ENCODE assay signal across 21 cellular contexts in genomic region chr10:129926066-129927055, GRCh38. TPM values are rescaled to one million over a fixed set of nuclear protein-coding genes. Genes with fewer than 3 reads are reported as not detected.
DNase-seq lines count a peak whose midpoint lies in the region; ATAC-seq and TF ChIP-seq lines count a peak whose summit lies in the region.
"Had no signal": no experiment of that assay in that cellular context is flagged by ENCODE, and none has a peak within 500 bp of the region (broad histone marks: within the 10 kb centered on the region; RNA-seq: fewer than 3 reads in every experiment).

No MANE protein-coding gene starts in this region.

- peak; percentile 15 to 21 for ATAC-seq in natural killer cell treated with Interleukin-12 subunit alpha and Interleukin-12 subunit beta and Interleukin-15 and Interleukin-18, amount 100 ng/mL, for 72 hours
- ATAC-seq in natural killer cell = no peak
- ATAC-seq in upper lobe of left lung (ENCODE audit: low FRiP score in 2 of 2) = peak in 1 of 2 donors; percentile 17
- ATAC-seq: GM23338, HCT116, HepG2 had no signal

- H2BK5ac ChIP-seq in trophoblast cell (ENCODE audit: low read depth, low read length, poor library complexity) = no peak overlapping the region

- H3K27ac Mint-ChIP-seq in natural killer cell treated with Interleukin-12 subunit alpha and Interleukin-12 subunit beta and Interleukin-15 and Interleukin-18, amount 100 ng/mL, for 72 hours = no peak overlapping the region
- no peak overlapping the region for H3K27ac Mint-ChIP-seq in natural killer cell
- H3K27ac Mint-ChIP-seq in glutamatergic neuron (ENCODE audit: unreplicated experiment) = peak overlapping the region; percentile 36
- H3K27ac Mint-ChIP-seq: CD4-positive, CD25-positive, alpha-beta regulatory T cell; GM23338 had no signal

- no peaks in the 10 kb centered on the region for H3K9me2 ChIP-seq in hepatocyte (replicated peaks; ENCODE audit: insufficient read depth)

- H3K18ac ChIP-seq in trophoblast cell (ENCODE audit: low read length) = no peak overlapping the region

- no peaks in the 10 kb centered on the region for H3K27me3 ChIP-seq in trophoblast cell (ENCODE audit: insufficient read depth, low read length)
- H3K27me3 ChIP-seq in upper lobe of left lung = no peaks in the 10 kb centered on the region
- H3K27me3 ChIP-seq in hepatocyte = no peaks in the 10 kb centered on the region
- H3K27me3 ChIP-seq: BE2C had no signal

- H3K4me2 ChIP-seq in trophoblast cell (ENCODE audit: low read length) (no peak overlapping the region), hepatocyte (no peak overlapping the region)
- H3K4me2 ChIP-seq: GM23338 had no signal

- intact Hi-C loops in natural killer cell (cut with micrococcal nuclease) = no loop called here

- H2AK5ac ChIP-seq in trophoblast cell (ENCODE audit: low read length) = no peak overlapping the region

- H3K79me2 ChIP-seq in trophoblast cell (ENCODE audit: control insufficient read depth, insufficient read depth, low read length, poor library complexity) = no peaks in the 10 kb centered on the region
- no peaks in the 10 kb centered on the region for H3K79me2 ChIP-seq in hepatocyte

- peak; percentile 58 for DNase-seq in natural killer cell treated with Interleukin-12 subunit alpha and Interleukin-12 subunit beta and Interleukin-15 and Interleukin-18, amount 100 ng/mL, for 72 hours (ENCODE audit: low spot score)
- DNase-seq in natural killer cell (no peak), glutamatergic neuron (no peak), trophoblast cell (no peak), upper lobe of left lung (peak; percentile 18 to 48), hepatic stellate cell (ENCODE audit: low spot score) (no peak), hepatocyte (ENCODE audit: low spot score) (no peak), medulla oblongata (ENCODE audit: extremely low spot score) (no peak)
- DNase-seq: ACHN; BE2C; C1 segment of cervical spinal cord; Caco-2; CD4-positive, CD25-positive, alpha-beta regulatory T cell; CD8-positive, alpha-beta memory T cell; DMS153; DMS79; GDM1; H7 had no signal

- no peak overlapping the region for H4K8ac ChIP-seq in trophoblast cell (ENCODE audit: low read depth, low read length)

- H4K91ac ChIP-seq in trophoblast cell (ENCODE audit: low read depth, low read length) = no peak overlapping the region

- H2BK12ac ChIP-seq in trophoblast cell (ENCODE audit: low read length) = no peak overlapping the region

- TF ChIP-seq CTCF in natural killer cell (IDR thresholded peaks at IDR 0.05) (no peak), glutamatergic neuron (IDR thresholded peaks at IDR 0.05; ENCODE audit: partially characterized antibody, unreplicated experiment) (no peak), upper lobe of left lung (IDR thresholded peaks at IDR 0.05) (no peak), hepatocyte (IDR thresholded peaks at IDR 0.05; ENCODE audit: poor library complexity) (no peak)

- H2BK120ac ChIP-seq in trophoblast cell (ENCODE audit: insufficient read depth, low read length, poor library complexity) = no peak overlapping the region

- H3K4me1 Mint-ChIP-seq in natural killer cell treated with Interleukin-12 subunit alpha and Interleukin-12 subunit beta and Interleukin-15 and Interleukin-18, amount 100 ng/mL, for 72 hours (ENCODE audit: low read depth in 2 of 2) = no peaks in the 10 kb centered on the region
- H3K4me1 Mint-ChIP-seq in natural killer cell (no peaks in the 10 kb centered on the region), glutamatergic neuron (ENCODE audit: low read depth, unreplicated experiment) (peaks cover 53% of the 10 kb centered on the region)
- H3K4me1 Mint-ChIP-seq: CD4-positive, CD25-positive, alpha-beta regulatory T cell; CD8-positive, alpha-beta memory T cell had no signal

- no peaks in the 10 kb centered on the region for H3K79me1 ChIP-seq in trophoblast cell (ENCODE audit: low read length)

- H3K27me3 Mint-ChIP-seq in natural killer cell treated with Interleukin-12 subunit alpha and Interleukin-12 subunit beta and Interleukin-15 and Interleukin-18, amount 100 ng/mL, for 72 hours = no peaks in the 10 kb centered on the region
- H3K27me3 Mint-ChIP-seq in natural killer cell (ENCODE audit: low read depth in 2 of 2) (no peaks in the 10 kb centered on the region), glutamatergic neuron (ENCODE audit: unreplicated experiment) (peaks cover 29% of the 10 kb centered on the region)
- H3K27me3 Mint-ChIP-seq: CD8-positive, alpha-beta memory T cell had no signal

- H3K14ac ChIP-seq in trophoblast cell (ENCODE audit: low read length) = no peak overlapping the region

- no peak overlapping the region for H3K9ac ChIP-seq in trophoblast cell (ENCODE audit: low read length)

- no peak overlapping the region for H3K4me3 Mint-ChIP-seq in natural killer cell treated with Interleukin-12 subunit alpha and Interleukin-12 subunit beta and Interleukin-15 and Interleukin-18, amount 100 ng/mL, for 72 hours
- H3K4me3 Mint-ChIP-seq in natural killer cell (no peak overlapping the region), glutamatergic neuron (ENCODE audit: unreplicated experiment) (peak overlapping the region; percentile 25)
- H3K4me3 Mint-ChIP-seq: CD4-positive, CD25-positive, alpha-beta regulatory T cell; CD8-positive, alpha-beta memory T cell; GM23338 had no signal

- H2AFZ ChIP-seq in trophoblast cell (ENCODE audit: insufficient read depth, low read length, poor library complexity) (no peak overlapping the region), hepatocyte (no peak overlapping the region)
- H2AFZ ChIP-seq: GM23338 had no signal

- H4K12ac ChIP-seq in trophoblast cell (ENCODE audit: low read depth, low read length) = peak overlapping the region; percentile 31

- H3K9me3 Mint-ChIP-seq in natural killer cell treated with Interleukin-12 subunit alpha and Interleukin-12 subunit beta and Interleukin-15 and Interleukin-18, amount 100 ng/mL, for 72 hours = no peaks in the 10 kb centered on the region
- H3K9me3 Mint-ChIP-seq in natural killer cell (no peaks in the 10 kb centered on the region), glutamatergic neuron (ENCODE audit: unreplicated experiment) (peaks cover 48% of the 10 kb centered on the region)
- H3K9me3 Mint-ChIP-seq: CD8-positive, alpha-beta memory T cell; GM23338 had no signal

- H3K27ac ChIP-seq in trophoblast cell (ENCODE audit: low read depth, low read length) (no peak overlapping the region), upper lobe of left lung (no peak overlapping the region), hepatocyte (no peak overlapping the region)

- no peaks in the 10 kb centered on the region for H3K9me3 ChIP-seq in trophoblast cell (ENCODE audit: insufficient read depth, low read depth, low read length)
- no peaks in the 10 kb centered on the region for H3K9me3 ChIP-seq in upper lobe of left lung
- H3K9me3 ChIP-seq in hepatocyte (ENCODE audit: low read depth) = no peaks in the 10 kb centered on the region
- H3K9me3 ChIP-seq: BE2C, Caco-2 had no signal

- H3K23ac ChIP-seq in trophoblast cell (ENCODE audit: low read length) = no peak overlapping the region

- H3K4ac ChIP-seq in trophoblast cell (ENCODE audit: low read depth, low read length) = no peak overlapping the region

- no CpG with 5 or more reads among the region's 29 CpGs for WGBS in trophoblast cell (ENCODE audit: extremely low coverage, insufficient coverage, insufficient read length)
- 74 to 80% methylated on average over 26 of the region's 29 CpGs for WGBS in upper lobe of left lung, 2 donors
- 80% methylated on average over 29 of the region's 29 CpGs for WGBS in hepatocyte (ENCODE audit: low lambda C conversion rate, missing lambda C conversion rate)

- TF ChIP-seq EP300 in upper lobe of left lung (IDR thresholded peaks at IDR 0.05) = no peak

- H4K20me1 ChIP-seq in hepatocyte (ENCODE audit: insufficient read depth, poor library complexity, severe bottlenecking) = no peaks in the 10 kb centered on the region

- H3K36me3 Mint-ChIP-seq in natural killer cell treated with Interleukin-12 subunit alpha and Interleukin-12 subunit beta and Interleukin-15 and Interleukin-18, amount 100 ng/mL, for 72 hours = no peaks in the 10 kb centered on the region
- H3K36me3 Mint-ChIP-seq in natural killer cell (no peaks in the 10 kb centered on the region), glutamatergic neuron (ENCODE audit: unreplicated experiment) (no peaks in the 10 kb centered on the region)
- H3K36me3 Mint-ChIP-seq: CD4-positive, CD25-positive, alpha-beta regulatory T cell; CD8-positive, alpha-beta memory T cell had no signal

- H3K4me3 ChIP-seq in trophoblast cell (ENCODE audit: low read depth, low read length) (no peak overlapping the region), upper lobe of left lung (no peak overlapping the region), hepatocyte (no peak overlapping the region)
- H3K4me3 ChIP-seq: GM23338 had no signal

- no peak for TF ChIP-seq POLR2A in upper lobe of left lung (IDR thresholded peaks at IDR 0.05)

- no peaks in the 10 kb centered on the region for H3K36me3 ChIP-seq in trophoblast cell (ENCODE audit: control insufficient read depth in 1 of 2, insufficient read depth in 2 of 2, low read length in 2 of 2)
- H3K36me3 ChIP-seq in upper lobe of left lung = no peaks in the 10 kb centered on the region
- H3K36me3 ChIP-seq in hepatocyte (replicated peaks; ENCODE audit: insufficient read depth, low read depth) = no peaks in the 10 kb centered on the region
- H3K36me3 ChIP-seq: BE2C had no signal

- no peaks in the 10 kb centered on the region for H3K4me1 ChIP-seq in trophoblast cell (ENCODE audit: control insufficient read depth in 1 of 2, insufficient read depth in 2 of 2, low read length in 2 of 2)
- no peaks in the 10 kb centered on the region for H3K4me1 ChIP-seq in upper lobe of left lung
- H3K4me1 ChIP-seq in hepatocyte (ENCODE audit: insufficient read depth) = no peaks in the 10 kb centered on the region
- H3K4me1 ChIP-seq: BE2C, Caco-2 had no signal

RNA-seq across cellular contexts. Expression of gene EBF3, which starts 37.7 kb away (rescaled TPM):
- not detected for total RNA-seq in natural killer cell treated with Interleukin-12 subunit alpha and Interleukin-12 subunit beta and Interleukin-15 and Interleukin-18, amount 100 ng/mL, for 72 hours
- total RNA-seq in natural killer cell (not detected), glutamatergic neuron (ENCODE audit: unreplicated experiment) (544 TPM), upper lobe of left lung (under 1 TPM in 2 of 6 donors, not detected in 4; 0.06 to 0.51 TPM), hepatocyte (0.40 and 0.77 TPM in 2 replicates)
- polyA plus RNA-seq in trophoblast cell (2013) = 0.85 and 0.88 TPM in 2 replicates
- polyA plus RNA-seq in hepatocyte = 0.15 and 0.22 TPM in 2 replicates
- total RNA-seq: CD4-positive, CD25-positive, alpha-beta regulatory T cell; CD8-positive, alpha-beta memory T cell; HepG2 had no signal
- polyA plus RNA-seq: CD4-positive, CD25-positive, alpha-beta regulatory T cell; CD8-positive, alpha-beta memory T cell; HepG2 had no signal

Comparison
In these comparisons a context has a peak if more than half of its experiments do, and no peak if none do; other contexts are left out.
1. ATAC-seq: peak in natural killer cell treated with Interleukin-12 subunit alpha and Interleukin-12 subunit beta and Interleukin-15 and Interleukin-18, amount 100 ng/mL, for 72 hours (2 of 2); none in natural killer cell (0 of 3).
2. DNase-seq: peak in natural killer cell treated with Interleukin-12 subunit alpha and Interleukin-12 subunit beta and Interleukin-15 and Interleukin-18, amount 100 ng/mL, for 72 hours (single experiment) and upper lobe of left lung (2 of 2); none in natural killer cell (single experiment), glutamatergic neuron (single experiment), trophoblast cell (0 of 2), hepatic stellate cell (single experiment), hepatocyte (single experiment) and medulla oblongata (single experiment).
3. RNA of gene EBF3, which starts 37.7 kb away (total RNA-seq): 544 TPM in glutamatergic neuron (single experiment); 0.40 to 0.77 TPM in hepatocyte, not detected in natural killer cell treated with Interleukin-12 subunit alpha and Interleukin-12 subunit beta and Interleukin-15 and Interleukin-18, amount 100 ng/mL, for 72 hours, not detected in natural killer cell and 0.06 to 0.51 TPM in upper lobe of left lung; every median in the first group is over 100 times any median in the second.